ENCODE assay signal across 7 cellular contexts in the genomic region with DNA sequence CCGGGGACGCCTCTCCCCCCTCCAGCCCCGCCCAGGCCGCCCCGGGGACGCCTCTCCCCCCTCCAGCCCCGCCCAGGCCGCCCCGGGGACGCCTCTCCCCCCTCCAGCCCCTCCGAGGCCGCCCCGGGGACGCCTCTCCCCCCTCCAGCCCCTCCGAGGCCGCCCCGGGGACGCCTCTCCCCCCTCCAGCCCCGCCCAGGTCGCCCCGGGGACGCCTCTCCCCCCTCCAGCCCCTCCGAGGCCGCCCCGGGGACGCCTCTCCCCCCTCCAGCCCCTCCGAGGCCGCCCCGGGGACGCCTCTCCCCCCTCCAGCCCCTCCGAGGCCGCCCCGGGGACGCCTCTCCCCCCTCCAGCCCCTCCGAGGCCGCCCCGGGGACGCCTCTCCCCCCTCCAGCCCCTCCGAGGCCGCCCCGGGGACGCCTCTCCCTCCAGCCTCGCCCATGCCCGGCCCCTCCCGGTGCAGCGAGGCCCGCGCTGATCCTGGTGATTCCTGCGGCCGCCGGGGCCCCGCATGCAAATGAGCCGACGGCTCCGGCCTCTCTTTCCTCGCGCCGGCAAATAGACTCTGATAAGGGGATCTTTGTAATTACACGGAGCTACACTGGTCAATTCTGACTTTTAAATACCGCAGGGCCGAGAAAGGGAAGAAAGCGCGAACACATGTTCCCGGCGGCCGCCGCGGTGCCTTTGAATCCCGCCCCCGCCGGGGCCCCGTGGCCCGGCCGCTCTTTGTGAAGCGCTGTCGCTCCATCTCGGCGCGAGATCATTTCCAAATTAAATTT.
A peak's percentile ranks its signal among the peaks of the same experiment; 100 is the strongest.
DNase-seq lines count a peak whose midpoint lies in the region; ATAC-seq and TF ChIP-seq lines count a peak whose summit lies in the region.
"Not testable (repeated sequence)": the region's sequence is repeated elsewhere in the genome, so short reads cannot be mapped to it uniquely, and the experiment has no call there.

No MANE protein-coding gene starts in this region.

- H3K27ac Mint-ChIP-seq in GM23338; activated CD4-positive, alpha-beta T cell treated with anti-CD3 and anti-CD28 coated beads, Interleukin-2, amount 10 ng/mL, durations not matched to agents 24 days and 14 days: not testable (repeated sequence)
- peak overlapping the region in 2 of 5 experiments; percentile 50 to 75 for H3K27ac Mint-ChIP-seq in brain

- DNase-seq in GM23338 (ENCODE audit: low spot score) = peak; percentile 59
- DNase-seq in NOMO-1 (lab: John Stamatoyannopoulos, UW; ENCODE audit: unreplicated experiment in 2 of 2) = peak; percentile 84 to 87
- DNase-seq in activated CD4-positive, alpha-beta T cell treated with anti-CD3 and anti-CD28 coated beads, Interleukin-2, amount 10 ng/mL, durations not matched to agents 24 days and 14 days = peak; percentile 69
- peak in 2 of 5 donors; percentile 24 to 67 for DNase-seq in heart left ventricle
- not testable (repeated sequence) for DNase-seq in skeletal muscle cell (ENCODE audit: low read depth)

- peak overlapping the region; percentile 96 for H2AFZ ChIP-seq in GM23338

- peak; percentile 66 for ATAC-seq in GM23338
- peak in 3 of 4 donors; percentile 39 to 57 (median 47) for ATAC-seq in heart left ventricle

- not testable (repeated sequence) for H3K79me2 ChIP-seq in GM23338 (replicated peaks; ENCODE audit: insufficient read depth)

- peak overlapping the region; percentile 81 for H3K4me2 ChIP-seq in GM23338

- H4K20me1 ChIP-seq in GM23338 (replicated peaks; ENCODE audit: insufficient read depth) = not testable (repeated sequence)

- H3K36me3 Mint-ChIP-seq in GM23338 (ENCODE audit: low read depth); activated CD4-positive, alpha-beta T cell treated with anti-CD3 and anti-CD28 coated beads, Interleukin-2, amount 10 ng/mL, durations not matched to agents 24 days and 14 days (ENCODE audit: low read depth); brain: not testable (repeated sequence)

- not testable (repeated sequence) for TF ChIP-seq CTCF in GM23338 (conservative IDR thresholded peaks at IDR 0.05; ENCODE audit: low read depth in 2 of 2); brain (conservative IDR thresholded peaks at IDR 0.05); heart left ventricle (IDR thresholded peaks at IDR 0.05)

- peaks cover 0 to 18% (median 0%) of the 10 kb centered on the region in 12 donors for H3K9me3 ChIP-seq in heart left ventricle
- not testable (repeated sequence) for H3K9me3 ChIP-seq in mesodermal cell (ENCODE audit: control insufficient read depth, low read length)

- not testable (repeated sequence) for H3K27me3 ChIP-seq in GM23338 (ENCODE audit: insufficient read depth)
- peaks cover 8 to 65% (median 27%) of the 10 kb centered on the region in 9 donors for H3K27me3 ChIP-seq in heart left ventricle

- not testable (repeated sequence) for H3K4me1 Mint-ChIP-seq in GM23338; activated CD4-positive, alpha-beta T cell treated with anti-CD3 and anti-CD28 coated beads, Interleukin-2, amount 10 ng/mL, durations not matched to agents 24 days and 14 days
- H3K4me1 Mint-ChIP-seq in brain = peaks cover 16% of the 10 kb centered on the region

- H3K9me2 ChIP-seq in GM23338 (ENCODE audit: insufficient read depth) = not testable (repeated sequence)

- not testable (repeated sequence) for TF ChIP-seq POLR2A in heart left ventricle (IDR thresholded peaks at IDR 0.05)

- H3K4me3 Mint-ChIP-seq in GM23338 = peak overlapping the region; percentile 57
- H3K4me3 Mint-ChIP-seq in activated CD4-positive, alpha-beta T cell treated with anti-CD3 and anti-CD28 coated beads, Interleukin-2, amount 10 ng/mL, durations not matched to agents 24 days and 14 days = peak overlapping the region; percentile 71
- H3K4me3 Mint-ChIP-seq in brain = peak overlapping the region in 4 of 5 experiments; percentile 30 to 74 (median 56)

- H3K4me1 ChIP-seq in GM23338 (ENCODE audit: insufficient read depth); heart left ventricle; mesodermal cell (ENCODE audit: control insufficient read depth, insufficient read depth, low read length, poor library complexity, severe bottlenecking): not testable (repeated sequence)

- not testable (repeated sequence) for H3K36me3 ChIP-seq in GM23338 (ENCODE audit: insufficient read depth); heart left ventricle; mesodermal cell (ENCODE audit: control insufficient read depth, insufficient read depth, low read length)

- H3K27ac ChIP-seq in GM23338 (ENCODE audit: low read depth); mesodermal cell (ENCODE audit: low read depth, low read length, severe bottlenecking): not testable (repeated sequence)
- peak overlapping the region in 4 of 12 donors; percentile 10 to 78 (median 31) for H3K27ac ChIP-seq in heart left ventricle

- H3K4me3 ChIP-seq in GM23338 (peak overlapping the region; percentile 56), heart left ventricle (peak overlapping the region in 9 of 12 donors; percentile 14 to 48 (median 31)), mesodermal cell (ENCODE audit: extremely low read depth, insufficient read depth, low read length, poor library complexity, severe bottlenecking) (peak overlapping the region; percentile 26), skeletal muscle cell (ENCODE audit: low read depth, low read length) (peak overlapping the region; percentile 37)

- not testable (repeated sequence) for H3K9me3 Mint-ChIP-seq in GM23338; activated CD4-positive, alpha-beta T cell treated with anti-CD3 and anti-CD28 coated beads, Interleukin-2, amount 10 ng/mL, durations not matched to agents 24 days and 14 days
- peaks cover 9 to 20% (median 18%) of the 10 kb centered on the region in 5 experiments for H3K9me3 Mint-ChIP-seq in brain

- H3K27me3 Mint-ChIP-seq in GM23338 (ENCODE audit: insufficient read depth, low read depth, poor library complexity) (peaks cover 23% of the 10 kb centered on the region), brain (peaks cover 70% of the 10 kb centered on the region)
- not testable (repeated sequence) for H3K27me3 Mint-ChIP-seq in activated CD4-positive, alpha-beta T cell treated with anti-CD3 and anti-CD28 coated beads, Interleukin-2, amount 10 ng/mL, durations not matched to agents 24 days and 14 days

- intact Hi-C loops in activated CD4-positive, alpha-beta T cell treated with anti-CD3 and anti-CD28 coated beads, Interleukin-2, amount 10 ng/mL, durations not matched to agents 24 days and 14 days (cut with micrococcal nuclease); heart left ventricle (cut with DNase I): not testable (repeated sequence)

- not testable (repeated sequence) for H3F3A ChIP-seq in GM23338 (replicated peaks; ENCODE audit: low read depth)

- WGBS in heart left ventricle, 4 donors = 3 to 25% (median 16%) methylated on average over 18 to 62 of the region's 79 CpGs
- WGBS in mesodermal cell (ENCODE audit: insufficient coverage in 2 of 2), 2 experiments = 1 to 4% methylated on average over 33 to 34 of the region's 79 CpGs
